26 cellular contexts compared by ENCODE assay signal in the genomic region with DNA sequence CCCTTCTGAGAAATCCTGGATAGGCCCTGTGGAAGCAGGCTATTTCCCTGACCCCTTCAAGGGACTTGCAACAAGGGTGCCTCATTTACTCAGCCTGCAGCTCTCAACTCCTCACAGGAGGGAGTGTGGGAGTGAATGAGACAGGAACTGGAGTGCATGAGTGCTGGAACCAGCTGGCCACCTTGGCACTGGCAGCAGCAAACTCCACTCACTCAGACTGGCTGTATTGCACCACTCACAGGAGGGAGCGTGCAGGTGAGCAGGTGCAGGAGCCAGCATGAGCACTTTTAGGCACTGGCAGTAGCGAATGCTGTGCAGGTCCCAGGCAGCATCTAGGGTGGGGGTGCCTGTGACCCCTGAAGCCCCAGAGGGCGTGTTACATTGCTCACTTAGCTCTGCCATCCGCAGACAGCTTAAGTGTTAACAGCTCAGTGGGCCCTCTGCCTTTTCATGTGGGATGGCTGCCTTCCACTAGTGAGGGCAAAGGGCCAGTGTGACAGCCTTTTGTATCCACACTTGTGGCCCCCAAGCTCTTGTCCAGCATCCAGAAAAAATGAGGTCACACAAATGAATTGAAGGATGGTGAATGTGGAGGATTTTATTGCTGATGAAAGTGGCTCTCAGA. TPM values are rescaled to one million over a fixed set of nuclear protein-coding genes. Genes with fewer than 3 reads are reported as not detected.
DNase-seq lines count a peak whose midpoint lies in the region; ATAC-seq lines count a peak whose summit lies in the region.
"Had no signal": no experiment of that assay in that cellular context is flagged by ENCODE, and none has a peak within 500 bp of the region (broad histone marks: within the 10 kb centered on the region; RNA-seq: fewer than 3 reads in every experiment).

No MANE protein-coding gene starts in this region.

- H3K27me3 ChIP-seq in neuronal stem cell (ENCODE audit: control insufficient read depth in 3 of 3, insufficient read depth in 3 of 3, low read depth in 1 of 3, low read length in 3 of 3), result peaks cover 0 to 34% (median 0%) of the 10 kb centered on the region in 3 experiments

- no peak overlapping the region for H3K4me2 ChIP-seq in neuronal stem cell (ENCODE audit: insufficient read depth, low read length, poor library complexity, severe bottlenecking)
- H3K4me2 ChIP-seq: GM23338 had no signal

- no peak overlapping the region for H3K18ac ChIP-seq in neuronal stem cell (ENCODE audit: low read length)

- peak overlapping the region; percentile 47 for H2BK120ac ChIP-seq in neuronal stem cell (ENCODE audit: low read depth, low read length)

- no peak overlapping the region for H2AK5ac ChIP-seq in neuronal stem cell (ENCODE audit: low read depth, low read length)

- no peak for ATAC-seq in HG03159 (IDR thresholded peaks at IDR 0.05; ENCODE audit: unreplicated experiment)
- no peak for ATAC-seq in GM19023 (IDR thresholded peaks at IDR 0.05; ENCODE audit: unreplicated experiment)
- ATAC-seq: activated T-helper 17 cell treated with anti-CD3 and anti-CD28 coated beads, Interleukin-2, amount 50 U/mL, for 72 hours; gastroesophageal sphincter; GM23338; HepG2; Panc1 had no signal

- H3K79me1 ChIP-seq in neuronal stem cell (ENCODE audit: low read depth, low read length), result peaks cover 2% of the 10 kb centered on the region

- peak overlapping the region; percentile 57 for H2BK5ac ChIP-seq in neuronal stem cell (ENCODE audit: low read length)

- no peak overlapping the region for H3K4ac ChIP-seq in neuronal stem cell (ENCODE audit: low read length)

- peak overlapping the region; percentile 41 for H2BK12ac ChIP-seq in neuronal stem cell (ENCODE audit: low read length)

- H4K91ac ChIP-seq in neuronal stem cell (ENCODE audit: low read depth, low read length, poor library complexity), result no peak overlapping the region

- no CpG with 5 or more reads among the region's 4 CpGs for WGBS in neuronal stem cell (ENCODE audit: extremely low coverage in 2 of 2, insufficient read length in 2 of 2, insufficient replicate concordance in 1 of 2), 2 donors

- H3K9ac ChIP-seq in neuronal stem cell (ENCODE audit: low read depth, low read length, poor library complexity), result peak overlapping the region; percentile 44

- no peaks in the 10 kb centered on the region for H3K9me3 ChIP-seq in neuronal stem cell (replicated peaks in 1 of 2; ENCODE audit: control insufficient read depth in 2 of 2, insufficient read depth in 1 of 2, low read depth in 1 of 2, low read length in 2 of 2)
- H3K9me3 ChIP-seq: esophagus muscularis mucosa, gastroesophageal sphincter, SJSA1, tibial nerve had no signal

- H2BK15ac ChIP-seq in neuronal stem cell (ENCODE audit: low read length), result no peak overlapping the region

- no peak overlapping the region for H3K23ac ChIP-seq in neuronal stem cell (ENCODE audit: low read depth, low read length, poor library complexity)

- peaks cover 0 to 3% of the 10 kb centered on the region in 2 donors for H3K4me1 ChIP-seq in neuronal stem cell (ENCODE audit: control insufficient read depth in 2 of 2, insufficient read depth in 1 of 2, low read depth in 1 of 2, low read length in 2 of 2)
- H3K4me1 ChIP-seq: esophagus muscularis mucosa, gastroesophageal sphincter, SJSA1, tibial nerve had no signal

- no peaks in the 10 kb centered on the region for H3K36me3 ChIP-seq in neuronal stem cell (replicated peaks in 1 of 2; ENCODE audit: control insufficient read depth in 2 of 2, insufficient read depth in 2 of 2, low read length in 2 of 2)
- H3K36me3 ChIP-seq: esophagus muscularis mucosa, gastroesophageal sphincter, SJSA1, tibial nerve had no signal

- H3K4me3 ChIP-seq in neuronal stem cell (ENCODE audit: low read length in 2 of 2), result no peak overlapping the region
- H3K4me3 ChIP-seq: esophagus muscularis mucosa, gastroesophageal sphincter, GM23338, SJSA1, tibial nerve had no signal

- no peak overlapping the region for H2AFZ ChIP-seq in neuronal stem cell (ENCODE audit: low read length)
- H2AFZ ChIP-seq: GM23338 had no signal

- H4K8ac ChIP-seq in neuronal stem cell (ENCODE audit: low read depth, low read length), result no peak overlapping the region

- DNase-seq in DMS79 treated with DMSO at 0.1 percent for 48 hours (lab: John Stamatoyannopoulos, UW) (peak; percentile 89), NCI-H2107 treated with DMSO at 0.1 percent for 48 hours (lab: John Stamatoyannopoulos, UW; ENCODE audit: unreplicated experiment) (peak; percentile 79), anterior cingulate cortex (lab: John Stamatoyannopoulos, UW) (peak in 40 of 58 donors; percentile 6 to 74 (median 36)), neuronal stem cell (ENCODE audit: low spot score) (no peak), iPS-NIHi11 (ENCODE audit: low spot score) (no peak), T1000 (lab: John Stamatoyannopoulos, UW) (no peak)
- DNase-seq: activated CD4-positive, alpha-beta T cell treated with anti-CD3 and anti-CD28 coated beads for 4 hours; CD8-positive, alpha-beta memory T cell; central memory CD4-positive, alpha-beta T cell; effector CD4-positive, alpha-beta T cell; NCI-H1436 treated with DMSO at 0.1 percent for 48 hours; NCI-H446 treated with DMSO at 0.1 percent for 48 hours; NK-92 treated with Interleukin-12 subunit alpha and Interleukin-12 subunit beta, amount 100 ng/mL, for 24 hours; right cardiac atrium; stimulated activated CD4-positive, alpha-beta T cell treated with anti-CD3 and anti-CD28 coated beads, Interleukin-4, amount 100 ng/mL, for 24 hours had no signal

- H3K27ac ChIP-seq in neuronal stem cell (replicated peaks; ENCODE audit: low read length), result no peak overlapping the region
- H3K27ac ChIP-seq: esophagus muscularis mucosa, gastroesophageal sphincter, HL-60, SJSA1, tibial nerve had no signal

- no peak overlapping the region for H3K14ac ChIP-seq in neuronal stem cell (ENCODE audit: low read length)

RNA-seq across cellular contexts. Expression of a gene that starts 11.0 kb away (rescaled TPM):
- 75.4 TPM for polyA plus RNA-seq in neuronal stem cell (2013, experiment 1 of 2)
- 77.6 TPM for polyA plus RNA-seq in neuronal stem cell (2013, experiment 2 of 2)

RNA-seq across cellular contexts. Expression of a gene that starts 59.2 kb away (rescaled TPM):
- polyA plus RNA-seq in neuronal stem cell (2013, experiment 1 of 2), result 29.5 TPM
- 30.0 TPM for polyA plus RNA-seq in neuronal stem cell (2013, experiment 2 of 2)

RNA-seq across cellular contexts. Expression of a gene that starts 59.3 kb away (rescaled TPM):
- polyA plus RNA-seq in neuronal stem cell (2013, experiment 1 of 2), result 4.2 TPM
- 5.0 TPM for polyA plus RNA-seq in neuronal stem cell (2013, experiment 2 of 2)

Comparison
In these comparisons a context has a peak if more than half of its experiments do, and no peak if none do; other contexts are left out.
1. DNase-seq: peak in DMS79 treated with DMSO at 0.1 percent for 48 hours (single experiment), NCI-H2107 treated with DMSO at 0.1 percent for 48 hours (single experiment) and anterior cingulate cortex (40 of 58); none in neuronal stem cell (single experiment), iPS-NIHi11 (single experiment) and T1000 (single experiment).